8 cellular contexts compared by ENCODE assay signal in the genomic region with DNA sequence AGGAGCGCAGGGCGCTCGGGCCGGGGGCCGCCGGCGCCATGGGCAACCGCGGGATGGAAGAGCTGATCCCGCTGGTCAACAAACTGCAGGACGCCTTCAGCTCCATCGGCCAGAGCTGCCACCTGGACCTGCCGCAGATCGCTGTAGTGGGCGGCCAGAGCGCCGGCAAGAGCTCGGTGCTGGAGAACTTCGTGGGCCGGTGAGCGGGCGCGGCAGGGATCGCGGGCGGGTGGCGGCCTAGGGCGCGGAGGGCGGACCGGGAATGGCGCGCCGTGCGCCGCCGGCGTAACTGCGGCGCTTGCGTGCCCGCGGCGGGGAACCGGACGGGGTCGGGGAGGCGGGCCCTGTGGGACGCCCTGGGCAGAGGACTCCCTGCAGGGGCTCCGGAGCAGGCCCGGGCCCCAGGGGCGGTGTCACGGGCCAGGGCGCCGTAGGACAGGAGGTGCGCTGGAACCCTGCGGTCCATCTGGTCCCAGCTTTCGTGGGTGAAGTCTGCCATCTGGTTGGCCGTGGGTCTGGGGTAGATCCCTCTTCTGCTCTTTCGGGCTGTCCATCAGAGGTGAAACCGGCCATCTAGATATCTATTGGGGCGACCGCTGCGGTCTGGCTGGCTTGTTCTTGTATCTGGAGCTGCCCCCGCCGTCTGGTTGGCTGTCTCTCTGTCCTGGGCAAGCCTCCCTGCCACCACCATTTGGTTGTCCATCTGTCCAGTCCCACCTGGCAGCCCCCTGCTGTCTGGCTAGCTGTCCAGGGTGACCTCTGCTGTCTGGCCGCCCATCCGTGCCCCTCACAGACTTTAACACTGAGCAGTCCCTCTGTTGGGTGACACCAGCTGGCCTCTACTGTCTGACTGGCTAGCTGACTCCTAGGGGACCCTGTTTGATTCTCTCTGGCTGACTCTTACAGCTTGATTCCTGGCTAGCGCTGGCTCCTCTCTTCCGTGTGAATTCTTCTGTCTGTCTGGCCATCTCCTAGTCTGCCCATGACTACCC. TPM values are rescaled to one million over a fixed set of nuclear protein-coding genes. Genes with fewer than 3 reads are reported as not detected.
DNase-seq lines count a peak whose midpoint lies in the region; ATAC-seq and TF ChIP-seq lines count a peak whose summit lies in the region.

No MANE protein-coding gene starts in this region.

- no peak for TF ChIP-seq CTCF in heart left ventricle (IDR thresholded peaks at IDR 0.05)

- H3K4me1 ChIP-seq in heart left ventricle: peaks cover 8 to 48% (median 27%) of the 10 kb centered on the region in 12 donors

- no peaks in the 10 kb centered on the region for H3K27me3 ChIP-seq in heart left ventricle

- H3K4me3 ChIP-seq in heart left ventricle: peak overlapping the region; percentile 91 to 100 (median 98)

- intact Hi-C loops in heart left ventricle (cut with DNase I): loop anchor here in 9 of 10 donors (1.0 to 10.0 kb wide), 7 partner anchors 34 to 149 kb away; no protein-coding TSS in a partner anchor
- intact Hi-C loops in posterior vena cava (cut with DNase I): loop anchor here (1.0 to 10.0 kb wide), 3 partner anchors 35 to 146 kb away; no protein-coding TSS in a partner anchor

- peaks cover 0 to 15% (median 4%) of the 10 kb centered on the region in 9 donors for H3K36me3 ChIP-seq in heart left ventricle

- no peaks in the 10 kb centered on the region for H3K9me3 ChIP-seq in heart left ventricle

- 1% methylated on average over 24 to 70 of the region's 70 CpGs for WGBS in heart left ventricle, 4 donors

- peak; percentile 9 for ATAC-seq in HG02763 (IDR thresholded peaks at IDR 0.05; ENCODE audit: unreplicated experiment)
- peak in 2 of 4 donors; percentile 38 to 42 for ATAC-seq in heart left ventricle

- DNase-seq in DMS 273 (lab: John Stamatoyannopoulos, UW; ENCODE audit: unreplicated experiment) (peak; percentile 72), DMS 273 treated with DMSO at 0.1 percent for 48 hours (lab: John Stamatoyannopoulos, UW) (no peak), RKO (ENCODE audit: low spot score) (peak; percentile 50), heart left ventricle (peak; percentile 39 to 80 (median 51)), posterior vena cava (ENCODE audit: low spot score) (peak; percentile 90), GM19238 (ENCODE audit: insufficient read length, low spot score) (no peak)
- peak; percentile 66 for DNase-seq in activated naive CD4-positive, alpha-beta T cell treated with anti-CD3 and anti-CD28 coated beads, Interleukin-2, amount 50 U/mL, for 16 hours

- no peak for TF ChIP-seq POLR2A in heart left ventricle (IDR thresholded peaks at IDR 0.05)

- H3K27ac ChIP-seq in heart left ventricle: peak overlapping the region; percentile 78 to 100 (median 98)

RNA-seq across cellular contexts. Expression of gene DNM2, which starts 0.6 kb away (rescaled TPM):
- 100 to 1,000 TPM in 8 of 9 donors, 10 to 100 TPM in 1; 98.9 to 204 (median 137) TPM for total RNA-seq in heart left ventricle
- polyA plus RNA-seq in heart left ventricle: 100 to 1,000 TPM in 1 of 2 donors, 10 to 100 TPM in 1; 98.9 to 118 TPM
- 100 to 1,000 TPM in 1 of 2 donors, 10 to 100 TPM in 1; 94.9 to 107 TPM for total RNA-seq in posterior vena cava

RNA-seq across cellular contexts. Expression of gene QTRT1, which starts 17.3 kb away (rescaled TPM):
- total RNA-seq in heart left ventricle (10 to 100 TPM; 16.6 to 31.8 (median 25.7) TPM), posterior vena cava (10 to 100 TPM; 24.9 to 27.6 TPM)
- 10 to 100 TPM; 32.1 to 46.6 TPM for polyA plus RNA-seq in heart left ventricle

Comparison
In these comparisons a context has a peak if more than half of its experiments do, and no peak if none do; other contexts are left out.
1. DNase-seq: peak in DMS 273 (single experiment), RKO (single experiment), activated naive CD4-positive, alpha-beta T cell treated with anti-CD3 and anti-CD28 coated beads, Interleukin-2, amount 50 U/mL, for 16 hours (single experiment), heart left ventricle (5 of 5) and posterior vena cava (single experiment); none in DMS 273 treated with DMSO at 0.1 percent for 48 hours (single experiment) and GM19238 (single experiment).